21 cellular contexts compared by ENCODE assay signal in genomic region chr15:66917904-66918448, GRCh38.
"Had no signal": no experiment of that assay in that cellular context is flagged by ENCODE, and none has a peak within 500 bp of the region (broad histone marks: within the 10 kb centered on the region; RNA-seq: fewer than 3 reads in every experiment).

No MANE protein-coding gene starts in this region.

- H3K9me3 ChIP-seq: gastrocnemius medialis, ovary had no signal

- H3K36me3 ChIP-seq: esophagus muscularis mucosa, gastrocnemius medialis, heart right ventricle, neural progenitor cell, ovary, tibial artery, upper lobe of left lung, uterus had no signal

- H3K27ac ChIP-seq: dorsolateral prefrontal cortex, gastrocnemius medialis, heart right ventricle, neural progenitor cell, ovary, tibial artery, upper lobe of left lung, uterus had no signal

- H3K4me1 ChIP-seq: gastrocnemius medialis, neural progenitor cell, uterus had no signal

- H3K27me3 ChIP-seq: esophagus muscularis mucosa, heart right ventricle, neural progenitor cell, ovary, tibial artery, upper lobe of left lung, uterus had no signal

- H3K36me3 Mint-ChIP-seq: natural killer cell; neural progenitor cell; stimulated activated effector memory CD8-positive, alpha-beta T cell treated with anti-CD3 and anti-CD28 coated beads, Interleukin-12 subunit alpha, Interleukin-12 subunit beta, amount 100 ng/mL, for 72 hours had no signal

- H3K4me3 ChIP-seq: dorsolateral prefrontal cortex, esophagus muscularis mucosa, gastrocnemius medialis, heart right ventricle, neural progenitor cell, ovary, smooth muscle cell, tibial artery, upper lobe of left lung, uterus had no signal

- DNase-seq: cortex of kidney; dorsolateral prefrontal cortex; effector CD8-positive, alpha-beta T cell; gastrocnemius medialis; heart right ventricle; hypothalamus; natural killer cell; nucleus accumbens; ovary; right cardiac atrium; stimulated activated CD4-positive, alpha-beta T cell treated with anti-CD3 and anti-CD28 coated beads, Interleukin-2, amount 100 ng/mL, for 48 hours; stimulated activated CD8-positive, alpha-beta memory T cell treated with anti-CD3 and anti-CD28 coated beads, Interleukin-4, amount 100 ng/mL, for 48 hours; stimulated activated naive CD8-positive, alpha-beta T cell treated with anti-CD3 and anti-CD28 coated beads, Interleukin-15, Interleukin-2, amounts not matched to agents 100 U/mL and 50 U/mL, for 24 hours; upper lobe of left lung; uterus had no signal

- H3K27ac Mint-ChIP-seq: natural killer cell; neural progenitor cell; progenitor cell of endocrine pancreas; stimulated activated effector memory CD8-positive, alpha-beta T cell treated with anti-CD3 and anti-CD28 coated beads, Interleukin-12 subunit alpha, Interleukin-12 subunit beta, amount 100 ng/mL, for 72 hours had no signal

- H3K4me3 Mint-ChIP-seq: natural killer cell; neural progenitor cell; stimulated activated effector memory CD8-positive, alpha-beta T cell treated with anti-CD3 and anti-CD28 coated beads, Interleukin-12 subunit alpha, Interleukin-12 subunit beta, amount 100 ng/mL, for 72 hours had no signal
